ENCODE assay signal across 1 cellular context in the genomic region with DNA sequence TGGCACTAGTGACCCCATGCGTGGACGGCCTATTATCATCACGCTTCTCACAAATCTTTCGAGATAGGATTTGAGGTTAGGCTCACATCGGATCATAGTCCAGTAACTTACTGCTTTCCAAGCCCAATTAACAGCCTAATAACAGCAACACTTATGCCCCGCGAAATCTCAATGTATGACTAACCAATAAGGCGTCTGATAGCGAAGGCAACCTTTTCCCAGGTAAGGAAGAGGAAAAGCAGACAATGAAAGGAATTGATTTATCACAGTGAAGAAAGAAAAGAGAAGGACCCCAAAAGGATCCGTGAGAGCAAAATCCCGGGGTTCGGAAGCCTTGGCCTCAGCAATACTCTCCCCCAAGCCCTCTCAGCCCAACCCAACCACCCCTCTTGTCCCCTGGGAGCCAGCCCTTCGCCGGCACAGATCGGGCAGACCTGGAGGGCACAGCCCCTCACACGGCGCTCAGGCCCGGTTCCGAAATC.
A peak's percentile ranks its signal among the peaks of the same experiment; 100 is the strongest.
TF ChIP-seq lines count a peak whose summit lies in the region.

No MANE protein-coding gene starts in this region.

TF ChIP-seq in HepG2, 621 proteins besides CTCF, POLR2A, EP300 and RAD21 (continued from another document):
- no peak for TF ChIP-seq FOSL1 (CRISPR knock-in tag; IDR thresholded peaks at IDR 0.05; ENCODE audit: borderline replicate concordance)
- TF ChIP-seq ZNF121 (CRISPR knock-in tag; IDR thresholded peaks at IDR 0.05) = peak; percentile 55; the same call in 1 of the 2 replicates
